ENCODE assay signal across 1 cellular context in genomic region chr9:15552641-15553527, GRCh38.
TF ChIP-seq lines count a peak whose summit lies in the region.

CCDC171 (plus strand) TSS chr9:15553043; CDS start chr9:15564089, 11,046 bp downstream.

TF ChIP-seq in IMR-90, 13 proteins besides CTCF, POLR2A, EP300 and RAD21 (continued from another document):
- TF ChIP-seq CHD1 (IDR thresholded peaks at IDR 0.05; ENCODE audit: low read depth, low read length) (no peak), MAFK (IDR thresholded peaks at IDR 0.05; ENCODE audit: low read depth, low read length) (no peak), MAZ (IDR thresholded peaks at IDR 0.05; ENCODE audit: borderline replicate concordance, low read depth, low read length) (peak; percentile 35; the same call in 1 of the 2 replicates), NFE2L2 (IDR thresholded peaks at IDR 0.05; ENCODE audit: low read depth, low read length) (no peak), ELK1 (IDR thresholded peaks at IDR 0.05; ENCODE audit: borderline replicate concordance, low read depth, low read length) (0 out of 2 replicates have a peak, but pooled peaks have one; percentile 37)
